ENCODE assay signal across 1 cellular context in the genomic region with DNA sequence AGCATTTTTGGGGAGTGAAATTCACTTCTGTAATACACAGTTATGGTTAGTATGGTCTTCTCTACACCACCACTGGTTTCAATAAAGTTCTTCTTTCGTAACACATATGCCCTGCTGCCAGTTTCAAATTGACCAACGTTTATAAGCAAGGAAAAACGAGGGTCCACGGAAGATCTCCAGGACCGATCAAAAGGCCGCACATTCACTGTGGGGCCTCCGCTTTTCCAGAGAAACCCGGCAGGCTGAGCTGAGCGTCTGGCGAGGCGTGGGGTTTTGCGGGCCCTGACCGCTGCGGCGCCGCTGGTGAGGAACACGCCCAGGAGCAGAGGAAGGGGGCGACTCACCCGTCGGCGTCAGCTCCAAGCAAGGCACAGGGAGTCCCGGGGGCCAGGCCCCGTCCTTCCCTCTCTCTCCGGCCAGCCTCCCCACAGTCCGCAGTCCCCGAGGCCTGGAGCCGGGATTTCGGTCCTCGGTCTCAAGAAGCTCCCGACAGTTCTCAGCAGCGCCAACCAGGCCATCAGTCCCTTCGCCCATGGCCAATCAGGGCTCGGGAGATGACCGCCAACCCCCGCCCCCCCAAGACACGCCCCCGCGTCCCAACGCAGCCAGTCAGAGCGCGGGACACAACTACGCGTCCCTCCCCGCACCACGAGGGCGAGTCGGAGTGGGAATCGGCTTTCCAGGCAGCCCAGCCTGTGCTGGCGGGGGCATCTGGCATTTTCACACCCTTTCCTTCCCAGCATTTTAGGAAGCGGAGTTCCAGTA.
TF ChIP-seq lines count a peak whose summit lies in the region.

A gene with protein sequence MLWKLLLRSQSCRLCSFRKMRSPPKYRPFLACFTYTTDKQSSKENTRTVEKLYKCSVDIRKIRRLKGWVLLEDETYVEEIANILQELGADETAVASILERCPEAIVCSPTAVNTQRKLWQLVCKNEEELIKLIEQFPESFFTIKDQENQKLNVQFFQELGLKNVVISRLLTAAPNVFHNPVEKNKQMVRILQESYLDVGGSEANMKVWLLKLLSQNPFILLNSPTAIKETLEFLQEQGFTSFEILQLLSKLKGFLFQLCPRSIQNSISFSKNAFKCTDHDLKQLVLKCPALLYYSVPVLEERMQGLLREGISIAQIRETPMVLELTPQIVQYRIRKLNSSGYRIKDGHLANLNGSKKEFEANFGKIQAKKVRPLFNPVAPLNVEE (minus strand): TSS at position 522 of the 765 bp plus-strand sequence. CDS start 8,432 bp downstream, outside the sequence.

TF ChIP-seq in HepG2, 621 proteins besides CTCF, POLR2A, EP300 and RAD21 (continued from another document and continues in another):
- TF ChIP-seq, protein P1, sequence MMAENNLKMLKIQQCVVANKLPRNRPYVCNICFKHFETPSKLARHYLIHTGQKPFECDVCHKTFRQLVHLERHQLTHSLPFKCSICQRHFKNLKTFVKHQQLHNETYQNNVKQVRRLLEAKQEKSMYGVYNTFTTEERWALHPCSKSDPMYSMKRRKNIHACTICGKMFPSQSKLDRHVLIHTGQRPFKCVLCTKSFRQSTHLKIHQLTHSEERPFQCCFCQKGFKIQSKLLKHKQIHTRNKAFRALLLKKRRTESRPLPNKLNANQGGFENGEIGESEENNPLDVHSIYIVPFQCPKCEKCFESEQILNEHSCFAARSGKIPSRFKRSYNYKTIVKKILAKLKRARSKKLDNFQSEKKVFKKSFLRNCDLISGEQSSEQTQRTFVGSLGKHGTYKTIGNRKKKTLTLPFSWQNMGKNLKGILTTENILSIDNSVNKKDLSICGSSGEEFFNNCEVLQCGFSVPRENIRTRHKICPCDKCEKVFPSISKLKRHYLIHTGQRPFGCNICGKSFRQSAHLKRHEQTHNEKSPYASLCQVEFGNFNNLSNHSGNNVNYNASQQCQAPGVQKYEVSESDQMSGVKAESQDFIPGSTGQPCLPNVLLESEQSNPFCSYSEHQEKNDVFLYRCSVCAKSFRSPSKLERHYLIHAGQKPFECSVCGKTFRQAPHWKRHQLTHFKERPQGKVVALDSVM (CRISPR knock-in tag; IDR thresholded peaks at IDR 0.05): peak; percentile 50; the same call in 1 of the 2 replicates
- TF ChIP-seq, protein P2, sequence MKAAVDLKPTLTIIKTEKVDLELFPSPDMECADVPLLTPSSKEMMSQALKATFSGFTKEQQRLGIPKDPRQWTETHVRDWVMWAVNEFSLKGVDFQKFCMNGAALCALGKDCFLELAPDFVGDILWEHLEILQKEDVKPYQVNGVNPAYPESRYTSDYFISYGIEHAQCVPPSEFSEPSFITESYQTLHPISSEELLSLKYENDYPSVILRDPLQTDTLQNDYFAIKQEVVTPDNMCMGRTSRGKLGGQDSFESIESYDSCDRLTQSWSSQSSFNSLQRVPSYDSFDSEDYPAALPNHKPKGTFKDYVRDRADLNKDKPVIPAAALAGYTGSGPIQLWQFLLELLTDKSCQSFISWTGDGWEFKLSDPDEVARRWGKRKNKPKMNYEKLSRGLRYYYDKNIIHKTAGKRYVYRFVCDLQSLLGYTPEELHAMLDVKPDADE (CRISPR knock-in tag; IDR thresholded peaks at IDR 0.05): peak; percentile 57; the same call in 1 of the 2 replicates
- TF ChIP-seq, protein P3, sequence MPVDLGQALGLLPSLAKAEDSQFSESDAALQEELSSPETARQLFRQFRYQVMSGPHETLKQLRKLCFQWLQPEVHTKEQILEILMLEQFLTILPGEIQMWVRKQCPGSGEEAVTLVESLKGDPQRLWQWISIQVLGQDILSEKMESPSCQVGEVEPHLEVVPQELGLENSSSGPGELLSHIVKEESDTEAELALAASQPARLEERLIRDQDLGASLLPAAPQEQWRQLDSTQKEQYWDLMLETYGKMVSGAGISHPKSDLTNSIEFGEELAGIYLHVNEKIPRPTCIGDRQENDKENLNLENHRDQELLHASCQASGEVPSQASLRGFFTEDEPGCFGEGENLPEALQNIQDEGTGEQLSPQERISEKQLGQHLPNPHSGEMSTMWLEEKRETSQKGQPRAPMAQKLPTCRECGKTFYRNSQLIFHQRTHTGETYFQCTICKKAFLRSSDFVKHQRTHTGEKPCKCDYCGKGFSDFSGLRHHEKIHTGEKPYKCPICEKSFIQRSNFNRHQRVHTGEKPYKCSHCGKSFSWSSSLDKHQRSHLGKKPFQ (CRISPR knock-in tag; IDR thresholded peaks at IDR 0.05; ENCODE audit: insufficient replicate concordance): peak; percentile 94
- TF ChIP-seq, protein P4, sequence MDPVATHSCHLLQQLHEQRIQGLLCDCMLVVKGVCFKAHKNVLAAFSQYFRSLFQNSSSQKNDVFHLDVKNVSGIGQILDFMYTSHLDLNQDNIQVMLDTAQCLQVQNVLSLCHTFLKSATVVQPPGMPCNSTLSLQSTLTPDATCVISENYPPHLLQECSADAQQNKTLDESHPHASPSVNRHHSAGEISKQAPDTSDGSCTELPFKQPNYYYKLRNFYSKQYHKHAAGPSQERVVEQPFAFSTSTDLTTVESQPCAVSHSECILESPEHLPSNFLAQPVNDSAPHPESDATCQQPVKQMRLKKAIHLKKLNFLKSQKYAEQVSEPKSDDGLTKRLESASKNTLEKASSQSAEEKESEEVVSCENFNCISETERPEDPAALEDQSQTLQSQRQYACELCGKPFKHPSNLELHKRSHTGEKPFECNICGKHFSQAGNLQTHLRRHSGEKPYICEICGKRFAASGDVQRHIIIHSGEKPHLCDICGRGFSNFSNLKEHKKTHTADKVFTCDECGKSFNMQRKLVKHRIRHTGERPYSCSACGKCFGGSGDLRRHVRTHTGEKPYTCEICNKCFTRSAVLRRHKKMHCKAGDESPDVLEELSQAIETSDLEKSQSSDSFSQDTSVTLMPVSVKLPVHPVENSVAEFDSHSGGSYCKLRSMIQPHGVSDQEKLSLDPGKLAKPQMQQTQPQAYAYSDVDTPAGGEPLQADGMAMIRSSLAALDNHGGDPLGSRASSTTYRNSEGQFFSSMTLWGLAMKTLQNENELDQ (CRISPR knock-in tag; IDR thresholded peaks at IDR 0.05; ENCODE audit: borderline replicate concordance): no peak
- TF ChIP-seq ZNF292 (CRISPR knock-in tag; IDR thresholded peaks at IDR 0.05; ENCODE audit: borderline replicate concordance, low read depth): 0 out of 2 replicates have a peak, but pooled peaks have one; percentile 22
- no peak for TF ChIP-seq KLF9 (CRISPR knock-in tag; IDR thresholded peaks at IDR 0.05; ENCODE audit: low read depth)
- TF ChIP-seq, protein P5, sequence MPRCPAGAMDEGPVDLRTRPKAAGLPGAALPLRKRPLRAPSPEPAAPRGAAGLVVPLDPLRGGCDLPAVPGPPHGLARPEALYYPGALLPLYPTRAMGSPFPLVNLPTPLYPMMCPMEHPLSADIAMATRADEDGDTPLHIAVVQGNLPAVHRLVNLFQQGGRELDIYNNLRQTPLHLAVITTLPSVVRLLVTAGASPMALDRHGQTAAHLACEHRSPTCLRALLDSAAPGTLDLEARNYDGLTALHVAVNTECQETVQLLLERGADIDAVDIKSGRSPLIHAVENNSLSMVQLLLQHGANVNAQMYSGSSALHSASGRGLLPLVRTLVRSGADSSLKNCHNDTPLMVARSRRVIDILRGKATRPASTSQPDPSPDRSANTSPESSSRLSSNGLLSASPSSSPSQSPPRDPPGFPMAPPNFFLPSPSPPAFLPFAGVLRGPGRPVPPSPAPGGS (CRISPR knock-in tag; IDR thresholded peaks at IDR 0.05): no peak
- TF ChIP-seq ZNF629 (CRISPR knock-in tag; conservative IDR thresholded peaks at IDR 0.05): no peak
- TF ChIP-seq ZNF549 (CRISPR knock-in tag; IDR thresholded peaks at IDR 0.05): no peak
- no peak for TF ChIP-seq MLLT10 (CRISPR knock-in tag; IDR thresholded peaks at IDR 0.05)
- no peak for TF ChIP-seq ZEB1 (IDR thresholded peaks at IDR 0.05; ENCODE audit: insufficient replicate concordance, low read depth)
- TF ChIP-seq, protein P6, sequence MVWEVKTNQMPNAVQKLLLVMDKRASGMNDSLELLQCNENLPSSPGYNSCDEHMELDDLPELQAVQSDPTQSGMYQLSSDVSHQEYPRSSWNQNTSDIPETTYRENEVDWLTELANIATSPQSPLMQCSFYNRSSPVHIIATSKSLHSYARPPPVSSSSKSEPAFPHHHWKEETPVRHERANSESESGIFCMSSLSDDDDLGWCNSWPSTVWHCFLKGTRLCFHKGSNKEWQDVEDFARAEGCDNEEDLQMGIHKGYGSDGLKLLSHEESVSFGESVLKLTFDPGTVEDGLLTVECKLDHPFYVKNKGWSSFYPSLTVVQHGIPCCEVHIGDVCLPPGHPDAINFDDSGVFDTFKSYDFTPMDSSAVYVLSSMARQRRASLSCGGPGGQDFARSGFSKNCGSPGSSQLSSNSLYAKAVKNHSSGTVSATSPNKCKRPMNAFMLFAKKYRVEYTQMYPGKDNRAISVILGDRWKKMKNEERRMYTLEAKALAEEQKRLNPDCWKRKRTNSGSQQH (CRISPR knock-in tag; IDR thresholded peaks at IDR 0.05; ENCODE audit: low read depth): 0 out of 2 replicates have a peak, but pooled peaks have one; percentile 8
- peak; percentile 35; the same call in 1 of the 2 replicates for TF ChIP-seq KDM5A (IDR thresholded peaks at IDR 0.05; ENCODE audit: borderline replicate concordance, low read length)
- TF ChIP-seq CAMTA2 (CRISPR knock-in tag; IDR thresholded peaks at IDR 0.05; ENCODE audit: borderline replicate concordance): no peak
- no peak for TF ChIP-seq ZNF543 (CRISPR knock-in tag; IDR thresholded peaks at IDR 0.05)
- TF ChIP-seq, protein P7, sequence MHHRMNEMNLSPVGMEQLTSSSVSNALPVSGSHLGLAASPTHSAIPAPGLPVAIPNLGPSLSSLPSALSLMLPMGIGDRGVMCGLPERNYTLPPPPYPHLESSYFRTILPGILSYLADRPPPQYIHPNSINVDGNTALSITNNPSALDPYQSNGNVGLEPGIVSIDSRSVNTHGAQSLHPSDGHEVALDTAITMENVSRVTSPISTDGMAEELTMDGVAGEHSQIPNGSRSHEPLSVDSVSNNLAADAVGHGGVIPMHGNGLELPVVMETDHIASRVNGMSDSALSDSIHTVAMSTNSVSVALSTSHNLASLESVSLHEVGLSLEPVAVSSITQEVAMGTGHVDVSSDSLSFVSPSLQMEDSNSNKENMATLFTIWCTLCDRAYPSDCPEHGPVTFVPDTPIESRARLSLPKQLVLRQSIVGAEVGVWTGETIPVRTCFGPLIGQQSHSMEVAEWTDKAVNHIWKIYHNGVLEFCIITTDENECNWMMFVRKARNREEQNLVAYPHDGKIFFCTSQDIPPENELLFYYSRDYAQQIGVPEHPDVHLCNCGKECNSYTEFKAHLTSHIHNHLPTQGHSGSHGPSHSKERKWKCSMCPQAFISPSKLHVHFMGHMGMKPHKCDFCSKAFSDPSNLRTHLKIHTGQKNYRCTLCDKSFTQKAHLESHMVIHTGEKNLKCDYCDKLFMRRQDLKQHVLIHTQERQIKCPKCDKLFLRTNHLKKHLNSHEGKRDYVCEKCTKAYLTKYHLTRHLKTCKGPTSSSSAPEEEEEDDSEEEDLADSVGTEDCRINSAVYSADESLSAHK (CRISPR knock-in tag; IDR thresholded peaks at IDR 0.05; ENCODE audit: borderline replicate concordance): 0 out of 2 replicates have a peak, but pooled peaks have one; percentile 45
- TF ChIP-seq ZNF724P (CRISPR knock-in tag; IDR thresholded peaks at IDR 0.05; ENCODE audit: borderline replicate concordance): no peak
- peak; percentile 18; the same call in 1 of the 2 replicates for TF ChIP-seq ZNF772 (CRISPR knock-in tag; IDR thresholded peaks at IDR 0.05)
- peak; percentile 82; the same call in 1 of the 2 replicates for TF ChIP-seq ZNF430 (CRISPR knock-in tag; IDR thresholded peaks at IDR 0.05)
- TF ChIP-seq ZNF614 (CRISPR knock-in tag; IDR thresholded peaks at IDR 0.05; ENCODE audit: borderline replicate concordance): no peak
- no peak for TF ChIP-seq CHD2 (IDR thresholded peaks at IDR 0.05; ENCODE audit: low read depth, low read length)
- no peak for TF ChIP-seq SIN3B (IDR thresholded peaks at IDR 0.05; ENCODE audit: low read length)
- TF ChIP-seq ARHGAP35 (CRISPR knock-in tag; IDR thresholded peaks at IDR 0.05; ENCODE audit: borderline replicate concordance): no peak
- TF ChIP-seq, protein P8, sequence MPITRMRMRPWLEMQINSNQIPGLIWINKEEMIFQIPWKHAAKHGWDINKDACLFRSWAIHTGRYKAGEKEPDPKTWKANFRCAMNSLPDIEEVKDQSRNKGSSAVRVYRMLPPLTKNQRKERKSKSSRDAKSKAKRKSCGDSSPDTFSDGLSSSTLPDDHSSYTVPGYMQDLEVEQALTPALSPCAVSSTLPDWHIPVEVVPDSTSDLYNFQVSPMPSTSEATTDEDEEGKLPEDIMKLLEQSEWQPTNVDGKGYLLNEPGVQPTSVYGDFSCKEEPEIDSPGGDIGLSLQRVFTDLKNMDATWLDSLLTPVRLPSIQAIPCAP (CRISPR knock-in tag; IDR thresholded peaks at IDR 0.05; ENCODE audit: low read depth): no peak
- TF ChIP-seq, protein P9, sequence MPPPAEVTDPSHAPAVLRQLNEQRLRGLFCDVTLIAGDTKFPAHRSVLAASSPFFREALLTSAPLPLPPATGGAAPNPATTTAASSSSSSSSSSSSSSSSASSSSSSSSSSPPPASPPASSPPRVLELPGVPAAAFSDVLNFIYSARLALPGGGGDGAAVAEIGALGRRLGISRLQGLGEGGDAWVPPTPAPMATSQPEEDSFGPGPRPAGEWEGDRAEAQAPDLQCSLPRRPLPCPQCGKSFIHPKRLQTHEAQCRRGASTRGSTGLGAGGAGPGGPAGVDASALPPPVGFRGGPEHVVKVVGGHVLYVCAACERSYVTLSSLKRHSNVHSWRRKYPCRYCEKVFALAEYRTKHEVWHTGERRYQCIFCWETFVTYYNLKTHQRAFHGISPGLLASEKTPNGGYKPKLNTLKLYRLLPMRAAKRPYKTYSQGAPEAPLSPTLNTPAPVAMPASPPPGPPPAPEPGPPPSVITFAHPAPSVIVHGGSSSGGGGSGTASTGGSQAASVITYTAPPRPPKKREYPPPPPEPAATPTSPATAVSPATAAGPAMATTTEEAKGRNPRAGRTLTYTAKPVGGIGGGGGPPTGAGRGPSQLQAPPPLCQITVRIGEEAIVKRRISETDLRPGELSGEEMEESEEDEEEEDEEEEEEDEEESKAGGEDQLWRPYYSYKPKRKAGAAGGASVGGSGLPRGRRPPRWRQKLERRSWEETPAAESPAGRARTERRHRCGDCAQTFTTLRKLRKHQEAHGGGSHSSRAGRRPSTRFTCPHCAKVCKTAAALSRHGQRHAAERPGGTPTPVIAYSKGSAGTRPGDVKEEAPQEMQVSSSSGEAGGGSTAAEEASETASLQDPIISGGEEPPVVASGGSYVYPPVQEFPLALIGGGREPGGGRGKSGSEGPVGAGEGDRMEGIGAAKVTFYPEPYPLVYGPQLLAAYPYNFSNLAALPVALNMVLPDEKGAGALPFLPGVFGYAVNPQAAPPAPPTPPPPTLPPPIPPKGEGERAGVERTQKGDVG (CRISPR knock-in tag; IDR thresholded peaks at IDR 0.05; ENCODE audit: borderline replicate concordance): no peak
- no peak for TF ChIP-seq NR3C1 (CRISPR knock-in tag; IDR thresholded peaks at IDR 0.05)
- TF ChIP-seq GATAD1 (CRISPR knock-in tag; IDR thresholded peaks at IDR 0.05): 0 out of 2 replicates have a peak, but pooled peaks have one; percentile 9
- TF ChIP-seq ZC3H4 (CRISPR knock-in tag; IDR thresholded peaks at IDR 0.05; ENCODE audit: borderline replicate concordance): no peak
- no peak for TF ChIP-seq NR2F1 (CRISPR knock-in tag; IDR thresholded peaks at IDR 0.05)
- TF ChIP-seq ERF (CRISPR knock-in tag; IDR thresholded peaks at IDR 0.05): 0 out of 2 replicates have a peak, but pooled peaks have one; percentile 28
